Comparison of ENCODE assay signal across 8 cellular contexts in the genomic region with DNA sequence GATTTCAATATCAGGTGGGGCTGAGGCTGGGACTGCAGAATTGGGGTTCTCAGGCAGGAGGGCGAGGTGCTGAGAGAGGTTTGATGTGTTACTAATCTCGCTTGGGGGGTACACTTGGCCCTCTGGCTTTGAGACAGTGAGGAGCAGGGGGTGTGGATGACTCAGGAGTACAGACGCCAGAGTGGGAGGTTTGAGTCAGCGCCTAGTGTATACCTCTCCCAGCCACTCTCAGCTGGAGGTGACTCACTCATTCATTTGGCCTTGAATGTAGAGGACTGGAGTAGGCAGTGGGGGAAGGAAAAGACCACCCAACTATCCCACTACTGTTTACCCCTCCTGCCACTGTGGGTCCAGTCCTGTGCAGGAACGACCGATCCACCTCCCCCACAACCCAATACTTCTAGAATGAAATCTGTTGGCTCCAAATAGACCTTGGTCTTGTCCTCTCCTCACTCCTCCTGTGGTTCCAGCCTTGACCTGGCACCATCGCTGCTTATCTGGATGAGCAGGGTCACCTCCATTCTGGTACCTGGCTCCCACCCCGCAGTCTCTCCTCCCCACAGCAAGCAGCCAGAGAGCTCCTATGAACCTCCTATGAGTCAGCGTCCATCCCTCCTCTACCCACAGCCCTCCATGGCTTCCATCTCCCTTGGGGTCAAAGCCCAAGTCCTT. TPM values are rescaled to one million over a fixed set of nuclear protein-coding genes. Genes with fewer than 3 reads are reported as not detected.
DNase-seq lines count a peak whose midpoint lies in the region; ATAC-seq and TF ChIP-seq lines count a peak whose summit lies in the region.

No MANE protein-coding gene starts in this region.

- no peaks in the 10 kb centered on the region for H3K79me1 ChIP-seq in trophoblast cell (ENCODE audit: low read length)

- no peaks in the 10 kb centered on the region for H3K36me3 ChIP-seq in HUES48 (ENCODE audit: control insufficient read depth, insufficient read depth, low read length)
- no peaks in the 10 kb centered on the region for H3K36me3 ChIP-seq in trophoblast cell (ENCODE audit: control insufficient read depth in 1 of 2, insufficient read depth in 2 of 2, low read length in 2 of 2)
- no peaks in the 10 kb centered on the region for H3K36me3 ChIP-seq in aorta (ENCODE audit: control insufficient read depth in 1 of 2, insufficient read depth in 2 of 2, low read length in 1 of 2)

- no peak overlapping the region for H3K14ac ChIP-seq in trophoblast cell (ENCODE audit: low read length)

- H3K23ac ChIP-seq in trophoblast cell (ENCODE audit: low read length) = no peak overlapping the region

- H4K12ac ChIP-seq in trophoblast cell (ENCODE audit: low read depth, low read length) = peak overlapping the region; percentile 27

- no peak overlapping the region for H3K4me2 ChIP-seq in trophoblast cell (ENCODE audit: low read length)

- no peak overlapping the region for H2BK120ac ChIP-seq in trophoblast cell (ENCODE audit: insufficient read depth, low read length, poor library complexity)

- no peak overlapping the region for H3K9ac ChIP-seq in HUES48 (ENCODE audit: low read depth, low read length)
- H3K9ac ChIP-seq in trophoblast cell (ENCODE audit: low read length) = no peak overlapping the region

- CTCF ChIA-PET in AG04449 (lab: Yijun Ruan, JAX) = interaction anchor here (1.3 kb wide), 1 partner anchor 13 kb away, joined by 3 read pairs; no protein-coding TSS in a partner anchor

- no peak overlapping the region for H3K4me3 ChIP-seq in AG04449 (ENCODE audit: low read depth, low read length)
- no peak overlapping the region for H3K4me3 ChIP-seq in HUES48 (ENCODE audit: low read depth, low read length)
- no peak overlapping the region for H3K4me3 ChIP-seq in astrocyte of the spinal cord (ENCODE audit: low read depth, low read length)
- H3K4me3 ChIP-seq in trophoblast cell (ENCODE audit: low read depth, low read length) = no peak overlapping the region
- no peak overlapping the region for H3K4me3 ChIP-seq in aorta (ENCODE audit: low read length in 2 of 2)

- H4K8ac ChIP-seq in trophoblast cell (ENCODE audit: low read depth, low read length) = no peak overlapping the region

- H3K4ac ChIP-seq in trophoblast cell (ENCODE audit: low read depth, low read length) = no peak overlapping the region

- intact Hi-C loops in aorta (cut with DNase I) = no loop called here

- H3K27ac ChIP-seq in HUES48 (ENCODE audit: low read depth, low read length) (peak overlapping the region; percentile 59), trophoblast cell (ENCODE audit: low read depth, low read length) (no peak overlapping the region), aorta (ENCODE audit: low read depth in 1 of 2, low read length in 2 of 2) (no peak overlapping the region)

- H3K4me1 ChIP-seq in HUES48 (ENCODE audit: control insufficient read depth, insufficient read depth, low read length) (no peaks in the 10 kb centered on the region), trophoblast cell (ENCODE audit: control insufficient read depth in 1 of 2, insufficient read depth in 2 of 2, low read length in 2 of 2) (peaks cover 5 to 14% of the 10 kb centered on the region in 2 experiments), aorta (ENCODE audit: control insufficient read depth in 1 of 2, insufficient read depth in 2 of 2, low read length in 2 of 2) (no peaks in the 10 kb centered on the region)

- no peak overlapping the region for H2BK5ac ChIP-seq in trophoblast cell (ENCODE audit: low read depth, low read length, poor library complexity)

- no peak overlapping the region for H4K91ac ChIP-seq in trophoblast cell (ENCODE audit: low read depth, low read length)

- no peaks in the 10 kb centered on the region for H3K9me3 ChIP-seq in HUES48 (ENCODE audit: control insufficient read depth, insufficient read depth, low read length)
- no peaks in the 10 kb centered on the region for H3K9me3 ChIP-seq in trophoblast cell (ENCODE audit: insufficient read depth, low read depth, low read length)
- H3K9me3 ChIP-seq in aorta (ENCODE audit: control insufficient read depth, low read length) = no peaks in the 10 kb centered on the region

- TF ChIP-seq CTCF in AG04449 (IDR thresholded peaks at IDR 0.05; ENCODE audit: insufficient read depth, low read length, missing control alignments) = no peak
- TF ChIP-seq CTCF in astrocyte of the spinal cord (IDR thresholded peaks at IDR 0.05; ENCODE audit: low read depth, low read length) = no peak

- H3K27me3 ChIP-seq in HUES48 (ENCODE audit: control insufficient read depth, insufficient read depth, low read length) (peaks cover 4% of the 10 kb centered on the region), trophoblast cell (ENCODE audit: insufficient read depth, low read length) (no peaks in the 10 kb centered on the region), aorta (ENCODE audit: control insufficient read depth in 1 of 2, insufficient read depth in 2 of 2, low read length in 1 of 2) (no peaks in the 10 kb centered on the region)

- DNase-seq in AG04449 (ENCODE audit: low read depth, low spot score) = peak; percentile 36
- DNase-seq in astrocyte of the spinal cord (ENCODE audit: low read depth, low spot score) = peak; percentile 88
- no peak for DNase-seq in trophoblast cell
- DNase-seq in aorta = no peak
- DNase-seq in RPMI8226 = no peak

- POLR2A ChIA-PET in AG04449 (lab: Yijun Ruan, JAX) = interaction anchor here (1.4 kb wide), 1 partner anchor 126 kb away, joined by 3 read pairs; no protein-coding TSS in a partner anchor

- H2AFZ ChIP-seq in trophoblast cell (ENCODE audit: insufficient read depth, low read length, poor library complexity) = no peak overlapping the region

- whole genome bisulfite sequencing in trophoblast cell (ENCODE audit: extremely low coverage, insufficient coverage, insufficient read length) = no CpG with 5 or more reads among the region's 9 CpGs
- WGBS in aorta, 2 donors = 72 to 75% methylated on average over 9 of the region's 9 CpGs

- in situ Hi-C loops in astrocyte of the spinal cord (cut with HindIII; ENCODE audit: low sequenced_read_pairs) = no loop called here

- no peak overlapping the region for H2AK5ac ChIP-seq in trophoblast cell (ENCODE audit: low read length)

- no peak overlapping the region for H3K18ac ChIP-seq in trophoblast cell (ENCODE audit: low read length)

- ATAC-seq in HG02678 (IDR thresholded peaks at IDR 0.05; ENCODE audit: unreplicated experiment) = no peak
- ATAC-seq in aorta (ENCODE audit: low FRiP score) = no peak
- no peak for ATAC-seq in GM19395 (IDR thresholded peaks at IDR 0.05; ENCODE audit: unreplicated experiment)

- H3K79me2 ChIP-seq in trophoblast cell (ENCODE audit: control insufficient read depth, insufficient read depth, low read length, poor library complexity) = no peaks in the 10 kb centered on the region

- no peak overlapping the region for H2BK12ac ChIP-seq in trophoblast cell (ENCODE audit: low read length)

RNA-seq across cellular contexts. Expression of a gene that starts 20.1 kb away (rescaled TPM):
- not detected in 2 replicates for polyA plus RNA-seq in trophoblast cell (2013)
- not detected for total RNA-seq in aorta
- polyA plus RNA-seq in aorta = not detected

Comparison
In these comparisons a context has a peak if more than half of its experiments do, and no peak if none do; other contexts are left out.
1. DNase-seq: peak in AG04449 (single experiment) and astrocyte of the spinal cord (single experiment); none in trophoblast cell (0 of 2), aorta (0 of 2) and RPMI8226 (single experiment).